Comparison of ENCODE assay signal across 13 cellular contexts in the genomic region with DNA sequence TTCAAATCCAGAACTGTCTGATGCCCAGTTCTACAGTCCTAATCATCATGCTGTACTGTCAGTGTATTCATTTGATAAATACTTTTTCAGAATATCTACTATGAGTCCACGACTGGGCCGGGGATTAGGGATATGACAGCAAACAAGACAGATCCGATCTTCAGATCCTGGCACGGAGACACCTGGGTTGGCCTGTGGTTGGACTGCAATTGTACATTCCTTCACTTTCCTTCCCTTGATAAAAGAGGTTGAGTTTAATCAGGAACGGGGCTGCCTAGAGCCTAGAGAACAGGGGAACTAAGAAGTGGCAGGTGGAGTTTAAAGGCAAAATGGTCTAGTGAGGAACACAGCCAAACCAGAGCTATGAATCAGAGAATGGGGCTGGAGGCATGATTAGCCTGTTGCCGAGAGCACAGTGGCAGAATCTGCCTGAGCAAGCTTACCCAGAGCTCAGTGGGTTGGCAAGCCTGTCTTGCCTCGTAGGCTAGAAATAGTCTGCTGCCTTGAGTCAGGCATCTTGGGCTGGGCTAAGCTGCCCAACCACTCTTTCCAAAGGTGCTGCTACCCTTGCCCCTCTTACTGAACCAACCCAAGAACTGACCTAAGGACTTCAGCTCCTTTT. TPM values are rescaled to one million over a fixed set of nuclear protein-coding genes. Genes with fewer than 3 reads are reported as not detected.
DNase-seq lines count a peak whose midpoint lies in the region; ATAC-seq, FAIRE-seq and TF ChIP-seq lines count a peak whose summit lies in the region.
"Had no signal": no experiment of that assay in that cellular context is flagged by ENCODE, and none has a peak within 500 bp of the region (broad histone marks: within the 10 kb centered on the region; RNA-seq: fewer than 3 reads in every experiment).

No MANE protein-coding gene starts in this region.

- no peaks in the 10 kb centered on the region for H3K79me2 ChIP-seq in HepG2 (ENCODE audit: insufficient read depth, low read length)

- FAIRE-seq in HepG2 (lab: Jason Lieb, UNC): no peak
- FAIRE-seq: endothelial cell of umbilical vein had no signal

- H3K27ac ChIP-seq in breast epithelium: peak overlapping the region; percentile 39 to 59
- H3K27ac ChIP-seq in HepG2 (ENCODE audit: extremely low read length, insufficient read depth, low read length): no peak overlapping the region
- no peak overlapping the region for H3K27ac ChIP-seq in right lobe of liver
- H3K27ac ChIP-seq: prostate gland had no signal

- no peak overlapping the region for H2AFZ ChIP-seq in HepG2 (ENCODE audit: low read length)

- intact Hi-C loops in breast epithelium (cut with DNase I; ENCODE audit: low total_unique reads) (no loop called here), left ventricle myocardium superior (cut with micrococcal nuclease) (no loop called here), HepG2 (cut with micrococcal nuclease; ENCODE audit: unreplicated experiment) (no loop called here), right lobe of liver (cut with DNase I) (no loop called here)

- H3K27me3 ChIP-seq in breast epithelium: no peaks in the 10 kb centered on the region
- H3K27me3 ChIP-seq in HepG2 (ENCODE audit: control insufficient read depth in 1 of 2, insufficient read depth in 2 of 2, low read length in 2 of 2): no peaks in the 10 kb centered on the region
- no peaks in the 10 kb centered on the region for H3K27me3 ChIP-seq in right lobe of liver

- TF ChIP-seq EP300 in HepG2 (IDR thresholded peaks at IDR 0.05; ENCODE audit: low read depth in 2 of 2, low read length in 2 of 2): no peak
- TF ChIP-seq EP300 in HepG2 (CRISPR knock-in tag; IDR thresholded peaks at IDR 0.05; ENCODE audit: borderline replicate concordance): no peak

- H3K4me3 ChIP-seq in breast epithelium (no peak overlapping the region), HepG2 (replicated peaks in 1 of 3; ENCODE audit: insufficient read depth in 1 of 3, low read depth in 2 of 3, low read length in 3 of 3) (no peak overlapping the region), right lobe of liver (no peak overlapping the region)
- H3K4me3 ChIP-seq: prostate gland had no signal

- H3K9me3 ChIP-seq in breast epithelium (no peaks in the 10 kb centered on the region), HepG2 (ENCODE audit: low read length) (no peaks in the 10 kb centered on the region), right lobe of liver (no peaks in the 10 kb centered on the region)
- H3K9me3 ChIP-seq: prostate gland had no signal

- peak; percentile 91 for ATAC-seq in left ventricle myocardium superior
- no peak for ATAC-seq in HepG2
- ATAC-seq in right lobe of liver: no peak
- no peak for ATAC-seq in HG02938 (IDR thresholded peaks at IDR 0.05; ENCODE audit: unreplicated experiment)

- H3K4me1 ChIP-seq in breast epithelium: no peaks in the 10 kb centered on the region
- H3K4me1 ChIP-seq in HepG2 (ENCODE audit: insufficient read depth, low read length): no peaks in the 10 kb centered on the region
- no peaks in the 10 kb centered on the region for H3K4me1 ChIP-seq in right lobe of liver
- H3K4me1 ChIP-seq: prostate gland had no signal

- H3K36me3 ChIP-seq in breast epithelium (no peaks in the 10 kb centered on the region), HepG2 (replicated peaks in 1 of 2; ENCODE audit: control insufficient read depth in 1 of 2, insufficient read depth in 2 of 2, low read length in 2 of 2) (peaks cover 7 to 36% of the 10 kb centered on the region in 2 experiments; a peak in 3 of 5 replicates), right lobe of liver (peaks cover 0 to 30% (median 9%) of the 10 kb centered on the region in 4 donors)
- H3K36me3 ChIP-seq: prostate gland had no signal

- POLR2A ChIA-PET in HepG2 (lab: Yijun Ruan, JAX): no interaction called here

- BruUV-seq in HepG2 (replicated peaks; lab: Mats Ljungman, UMichigan): no TSS peak

- no peak overlapping the region for H3K4me2 ChIP-seq in HepG2 (ENCODE audit: low read depth, low read length)

- CTCF ChIA-PET in HepG2 (lab: Yijun Ruan, JAX; ENCODE audit: low intra/inter-chr PET ratio, low total read pairs): no interaction called here

- H3K9ac ChIP-seq in HepG2 (ENCODE audit: insufficient read depth, low read depth, low read length): no peak overlapping the region

- H4K20me1 ChIP-seq in HepG2 (ENCODE audit: insufficient read depth, low read length): no peaks in the 10 kb centered on the region

- TF ChIP-seq POLR2A in breast epithelium (IDR thresholded peaks at IDR 0.05) (no peak), HepG2 (IDR thresholded peaks at IDR 0.05; ENCODE audit: insufficient read depth in 1 of 2, low read depth in 2 of 2, low read length in 2 of 2) (no peak), right lobe of liver (IDR thresholded peaks at IDR 0.05) (no peak)

- TF ChIP-seq CTCF in breast epithelium (IDR thresholded peaks at IDR 0.05): no peak
- no peak for TF ChIP-seq CTCF in HepG2 (CRISPR knock-in tag; IDR thresholded peaks at IDR 0.05)
- TF ChIP-seq CTCF in right lobe of liver (IDR thresholded peaks at IDR 0.05): no peak

- in situ Hi-C loops in HepG2 (cut with HindIII; ENCODE audit: extremely low pct_ligation_motif_present, low pct_unique_long_range_greater_than_20kb): no loop called here

- TF ChIP-seq RAD21 in HepG2 (CRISPR knock-in tag; IDR thresholded peaks at IDR 0.05): no peak

- WGBS in HepG2 (ENCODE audit: low lambda C conversion rate): 97% methylated on average over 6 of the region's 7 CpGs
- 94% methylated on average over 4 of the region's 7 CpGs for WGBS in right lobe of liver (ENCODE audit: insufficient coverage, low coverage, low lambda C conversion rate, missing lambda C conversion rate)

- peak; percentile 66 for DNase-seq in A172 (ENCODE audit: low spot score)
- peak; percentile 60 for DNase-seq in HPDE6-E6E7 (ENCODE audit: extremely low spot score)
- peak in 1 of 2 donors; percentile 43 for DNase-seq in breast epithelium (ENCODE audit: low spot score in 2 of 2)
- no peak for DNase-seq in left ventricle myocardium superior
- no peak for DNase-seq in HepG2 (ENCODE audit: low spot score)
- no peak for DNase-seq in right lobe of liver
- DNase-seq in NCI-H2029 (lab: John Stamatoyannopoulos, UW): no peak
- DNase-seq: activated naive CD4-positive, alpha-beta T cell treated with anti-CD3 and anti-CD28 coated beads, Interleukin-2, amount 50 U/mL, for 16 hours; AML-193; NCI-H82 had no signal

TF ChIP-seq in HepG2, 621 proteins besides CTCF, POLR2A, EP300 and RAD21 (continues in another document):
- no peak for TF ChIP-seq SMARCC2 (IDR thresholded peaks at IDR 0.05)
- TF ChIP-seq ZNF20 (CRISPR knock-in tag; IDR thresholded peaks at IDR 0.05): no peak
- no peak for TF ChIP-seq ZBTB38 (CRISPR knock-in tag; IDR thresholded peaks at IDR 0.05)
- TF ChIP-seq ZNF879 (CRISPR knock-in tag; IDR thresholded peaks at IDR 0.05): no peak
- TF ChIP-seq, protein P1, sequence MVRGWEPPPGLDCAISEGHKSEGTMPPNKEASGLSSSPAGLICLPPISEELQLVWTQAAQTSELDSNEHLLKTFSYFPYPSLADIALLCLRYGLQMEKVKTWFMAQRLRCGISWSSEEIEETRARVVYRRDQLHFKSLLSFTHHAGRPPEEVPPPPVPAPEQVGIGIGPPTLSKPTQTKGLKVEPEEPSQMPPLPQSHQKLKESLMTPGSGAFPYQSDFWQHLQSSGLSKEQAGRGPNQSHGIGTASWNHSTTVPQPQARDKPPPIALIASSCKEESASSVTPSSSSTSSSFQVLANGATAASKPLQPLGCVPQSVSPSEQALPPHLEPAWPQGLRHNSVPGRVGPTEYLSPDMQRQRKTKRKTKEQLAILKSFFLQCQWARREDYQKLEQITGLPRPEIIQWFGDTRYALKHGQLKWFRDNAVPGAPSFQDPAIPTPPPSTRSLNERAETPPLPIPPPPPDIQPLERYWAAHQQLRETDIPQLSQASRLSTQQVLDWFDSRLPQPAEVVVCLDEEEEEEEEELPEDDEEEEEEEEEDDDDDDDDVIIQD (CRISPR knock-in tag; IDR thresholded peaks at IDR 0.05; ENCODE audit: low read depth): no peak
- TF ChIP-seq ZNF883 (CRISPR knock-in tag; IDR thresholded peaks at IDR 0.05; ENCODE audit: not compliant biosample characterization): no peak
- no peak for TF ChIP-seq ZNF557 (CRISPR knock-in tag; IDR thresholded peaks at IDR 0.05)

RNA-seq across cellular contexts. Expression of a gene that starts 38.1 kb away (rescaled TPM):
- total RNA-seq in A172 (2014; rRNA removed; shearing (Covaris generic)): not detected in 2 replicates
- 1 to 10 TPM in 2 of 3 donors, under 1 TPM in 1; 0.32 to 2.2 (median 1.3) TPM for total RNA-seq in breast epithelium
- total RNA-seq in left ventricle myocardium superior: 0.40 TPM
- total RNA-seq in HepG2 (2016; rRNA removed; fragmentation: Illumina TruSeq; extraction: Trizol): 0.18 and 0.60 TPM in 2 replicates
- 1.0 and 1.3 TPM in 2 replicates for total RNA-seq in HepG2 (2016; cell fraction: cytosol; rRNA removed; fragmentation: Illumina TruSeq; extraction: Trizol; ENCODE audit: low read depth)
- 0.36 and 0.52 TPM in 2 replicates for total RNA-seq in HepG2 (2016; cell fraction: insoluble cytoplasmic fraction; rRNA removed; fragmentation: Illumina TruSeq; extraction: Trizol)
- total RNA-seq in HepG2 (2016; cell fraction: membrane; rRNA removed; fragmentation: Illumina TruSeq; extraction: Trizol): 0.45 and 0.46 TPM in 2 replicates
- total RNA-seq in HepG2 (2016; cell fraction: nucleus; rRNA removed; fragmentation: Illumina TruSeq; extraction: Trizol): 1.3 and 2.2 TPM in 2 replicates
- 1.5 and 1.7 TPM in 2 replicates for polyA plus RNA-seq in HepG2 (2011; rRNA removed)
- 0.90 and 1.3 TPM in 2 replicates for polyA plus RNA-seq in HepG2 (2011; cell fraction: cytosol; rRNA removed)
- polyA plus RNA-seq in HepG2 (2011; cell fraction: nucleus; rRNA removed): 5.9 and 6.6 TPM in 2 replicates
- polyA plus RNA-seq in HepG2 (2012): 1.0 and 1.1 TPM in 2 replicates
- 0.27 and 0.43 TPM in 2 replicates for polyA plus RNA-seq in HepG2 (2016; cell fraction: cytosol; fragmentation: Illumina TruSeq; extraction: Trizol; ENCODE audit: low read depth)
- polyA plus RNA-seq in HepG2 (2016; cell fraction: insoluble cytoplasmic fraction; fragmentation: Illumina TruSeq; extraction: Trizol; ENCODE audit: low read depth): 0.28 and 0.33 TPM in 2 replicates
- polyA plus RNA-seq in HepG2 (2016; cell fraction: membrane; fragmentation: Illumina TruSeq; extraction: Trizol; ENCODE audit: low read depth): 0.42 and 0.57 TPM in 2 replicates
- polyA plus RNA-seq in HepG2 (2016; cell fraction: nucleus; fragmentation: Illumina TruSeq; extraction: Trizol; ENCODE audit: insufficient read depth, low read depth): 2.9 and 3.2 TPM in 2 replicates
- 0.26 and 1.5 TPM in 2 replicates for polyA minus RNA-seq in HepG2 (2011; rRNA and poly(A)+ RNA removed; ENCODE audit: low replicate concordance)
- 2.2 and 2.5 TPM in 2 replicates for polyA minus RNA-seq in HepG2 (2011; cell fraction: cytosol; rRNA and poly(A)+ RNA removed)
- polyA minus RNA-seq in HepG2 (2011; cell fraction: nucleus; rRNA and poly(A)+ RNA removed): 1.2 and 1.3 TPM in 2 replicates
- total RNA-seq in right lobe of liver: under 1 TPM; 0.19 to 0.68 (median 0.35) TPM

Comparison
In these comparisons a context has a peak if more than half of its experiments do, and no peak if none do; other contexts are left out.
1. DNase-seq: peak in A172 (single experiment) and HPDE6-E6E7 (single experiment); none in left ventricle myocardium superior (single experiment), HepG2 (single experiment), right lobe of liver (0 of 3) and NCI-H2029 (single experiment).
2. H3K27ac ChIP-seq: peak in breast epithelium (2 of 2); none in HepG2 (single experiment) and right lobe of liver (0 of 3).